In genomic region chr1:92299477-92300125, GRCh38 we compare ENCODE assay signal across 7 cellular contexts. TPM values are rescaled to one million over a fixed set of nuclear protein-coding genes. Genes with fewer than 3 reads are reported as not detected.
DNase-seq lines count a peak whose midpoint lies in the region; ATAC-seq and TF ChIP-seq lines count a peak whose summit lies in the region.

No MANE protein-coding gene starts in this region.

- H3K4me1 Mint-ChIP-seq in GM23338 = peaks cover 14% of the 10 kb centered on the region; the same call in 2 of the 3 replicates

- H4K20me1 ChIP-seq in GM23338 (replicated peaks; ENCODE audit: insufficient read depth) (no peaks in the 10 kb centered on the region), OCI-LY7 (ENCODE audit: insufficient read depth, low read length) (no peaks in the 10 kb centered on the region)

- no peak overlapping the region for H3K27ac ChIP-seq in GM23338 (ENCODE audit: low read depth)
- no peak overlapping the region for H3K27ac ChIP-seq in OCI-LY7 (ENCODE audit: low read depth, low read length, poor library complexity, severe bottlenecking)

- H3K4me1 ChIP-seq in GM23338 (ENCODE audit: insufficient read depth) (no peaks in the 10 kb centered on the region; the same call in 1 of the 2 replicates), OCI-LY7 (ENCODE audit: insufficient read depth, low read length, poor library complexity, severe bottlenecking) (peaks cover 18% of the 10 kb centered on the region), endocrine pancreas (ENCODE audit: control insufficient read depth, insufficient read depth, low read length) (peaks cover 16% of the 10 kb centered on the region), neuron (ENCODE audit: insufficient read depth, low read length) (peaks cover 19% of the 10 kb centered on the region)

- no peaks in the 10 kb centered on the region for H3K9me3 Mint-ChIP-seq in GM23338

- peak overlapping the region; percentile 99 for H3K27ac Mint-ChIP-seq in GM23338

- H3K9ac ChIP-seq in endocrine pancreas (ENCODE audit: control insufficient read depth, insufficient read depth, low read length) = peak overlapping the region; percentile 82

- no peaks in the 10 kb centered on the region for H3F3A ChIP-seq in GM23338 (replicated peaks; ENCODE audit: low read depth)

- BruUV-seq in OCI-LY7 (replicated peaks; lab: Mats Ljungman, UMichigan) = TSS peak; percentile 68

- intact Hi-C loops in OCI-LY7 (cut with micrococcal nuclease; ENCODE audit: unreplicated experiment) = loop anchor here (2.0 to 10.0 kb wide), 3 partner anchors 797 to 1609 kb away; partner anchors contain the start of genes CDC7 and GCLM

- H3K9me2 ChIP-seq in GM23338 (ENCODE audit: insufficient read depth) (no peaks in the 10 kb centered on the region), OCI-LY7 (ENCODE audit: insufficient read depth, low read length) (no peaks in the 10 kb centered on the region)

- POLR2A ChIA-PET in OCI-LY7 (lab: Charles Lee) = interaction anchor here (0.6 to 2.4 kb wide), 2 partner anchors 13 to 18 kb away, joined by 3 to 8 read pairs; no protein-coding TSS in a partner anchor

- peak overlapping the region; percentile 95 for H3K4me3 Mint-ChIP-seq in GM23338

- no peaks in the 10 kb centered on the region for H3K27me3 Mint-ChIP-seq in GM23338 (ENCODE audit: insufficient read depth, low read depth, poor library complexity)

- H3K36me3 ChIP-seq in GM23338 (ENCODE audit: insufficient read depth) (peaks cover 27% of the 10 kb centered on the region), OCI-LY7 (ENCODE audit: insufficient read depth, low read length) (peaks cover 42% of the 10 kb centered on the region), endocrine pancreas (ENCODE audit: control insufficient read depth, insufficient read depth, low read length) (no peaks in the 10 kb centered on the region), neuron (ENCODE audit: insufficient read depth, low read length) (peaks cover 52% of the 10 kb centered on the region)

- H3K4me2 ChIP-seq in GM23338 (peak overlapping the region; percentile 74), OCI-LY7 (ENCODE audit: low read length) (peak overlapping the region; percentile 87)

- H2AFZ ChIP-seq in GM23338 = peak overlapping the region; percentile 76
- peak overlapping the region; percentile 94 for H2AFZ ChIP-seq in OCI-LY7 (ENCODE audit: low read length)
- peak overlapping the region; percentile 84 for H2AFZ ChIP-seq in neuron (ENCODE audit: low read depth, low read length)

- CTCF ChIA-PET in OCI-LY7 (lab: Charles Lee; ENCODE audit: unreplicated experiment) = interaction anchor here (0.6 kb wide), 1 partner anchor 27 kb away, joined by 3 read pairs; no protein-coding TSS in a partner anchor

- DNase-seq in GM23338 (ENCODE audit: low spot score) (no peak), OCI-LY7 (ENCODE audit: low spot score) (peak; percentile 51)

- peaks cover 33% of the 10 kb centered on the region for H3K79me2 ChIP-seq in GM23338 (replicated peaks; ENCODE audit: insufficient read depth)
- H3K79me2 ChIP-seq in OCI-LY7 (ENCODE audit: insufficient read depth, low read depth, low read length) = peaks cover 34% of the 10 kb centered on the region; the same call in 1 of the 2 replicates

- H3K27me3 ChIP-seq in GM23338 (ENCODE audit: insufficient read depth) (no peaks in the 10 kb centered on the region), endocrine pancreas (ENCODE audit: control insufficient read depth, insufficient read depth, low read length) (no peaks in the 10 kb centered on the region), neuron (ENCODE audit: insufficient read depth, low read length) (no peaks in the 10 kb centered on the region)

- H3K4me3 ChIP-seq in GM23338 = peak overlapping the region; percentile 63
- H3K4me3 ChIP-seq in OCI-LY7 (ENCODE audit: low read depth, low read length, poor library complexity, severe bottlenecking) = peak overlapping the region; percentile 88
- H3K4me3 ChIP-seq in endocrine pancreas (ENCODE audit: control insufficient read depth, insufficient read depth, low read length) = peak overlapping the region; percentile 92
- H3K4me3 ChIP-seq in neuron (ENCODE audit: low read length) = peak overlapping the region; percentile 58

- ATAC-seq in GM23338 (peak; percentile 30), HG03432 (IDR thresholded peaks at IDR 0.05; ENCODE audit: unreplicated experiment) (no peak), HG03159 (IDR thresholded peaks at IDR 0.05; ENCODE audit: unreplicated experiment) (no peak), HG03354 (IDR thresholded peaks at IDR 0.05; ENCODE audit: poor library complexity, severe bottlenecking, unreplicated experiment) (no peak)

- peaks cover 43% of the 10 kb centered on the region for H3K36me3 Mint-ChIP-seq in GM23338 (ENCODE audit: low read depth)

- TF ChIP-seq CTCF in GM23338 (conservative IDR thresholded peaks at IDR 0.05; ENCODE audit: low read depth in 2 of 2) (no peak), OCI-LY7 (conservative IDR thresholded peaks at IDR 0.05; ENCODE audit: low read length) (no peak)

- no peaks in the 10 kb centered on the region for H3K9me3 ChIP-seq in OCI-LY7 (ENCODE audit: low read length)
- H3K9me3 ChIP-seq in endocrine pancreas (ENCODE audit: control insufficient read depth, low read length) = no peaks in the 10 kb centered on the region
- no peaks in the 10 kb centered on the region for H3K9me3 ChIP-seq in neuron (ENCODE audit: low read length)

TF ChIP-seq in GM23338, 12 proteins besides CTCF, POLR2A, EP300 and RAD21 (continues in another document):
- TF ChIP-seq EZH2 (IDR thresholded peaks at IDR 0.05; ENCODE audit: low read depth, unreplicated experiment) = no peak
- TF ChIP-seq STAT1 (IDR thresholded peaks at IDR 0.05; ENCODE audit: unreplicated experiment) = no peak
- TF ChIP-seq ZNF462 (CRISPR knock-in tag; IDR thresholded peaks at IDR 0.05) = no peak
- no peak for TF ChIP-seq JUNB (IDR thresholded peaks at IDR 0.05; ENCODE audit: unreplicated experiment)

RNA-seq across cellular contexts. Expression of gene RPAP2, which starts 0.7 kb away (rescaled TPM):
- 17.7 and 30.4 TPM in 2 replicates for total RNA-seq in GM23338 (2014; rRNA removed; shearing (Covaris generic))
- polyA plus RNA-seq in GM23338 (2016; fragmentation: Nextera tagmentation; extraction: Ambion mirVana) = 19.8 and 26.6 TPM in 2 replicates
- 2.2 and 8.6 TPM in 2 replicates for total RNA-seq in OCI-LY7 (2014; rRNA removed; shearing (Covaris generic))
- 20.8 and 21.9 TPM in 2 replicates for total RNA-seq in OCI-LY7 (2022)

RNA-seq across cellular contexts. Expression of gene GLMN, which starts 0.8 kb away (rescaled TPM):
- 30.3 and 36.8 TPM in 2 replicates for total RNA-seq in GM23338 (2014; rRNA removed; shearing (Covaris generic))
- polyA plus RNA-seq in GM23338 (2016; fragmentation: Nextera tagmentation; extraction: Ambion mirVana) = 39.9 and 49.9 TPM in 2 replicates
- 12.4 and 12.6 TPM in 2 replicates for total RNA-seq in OCI-LY7 (2014; rRNA removed; shearing (Covaris generic))
- 14.6 and 15.5 TPM in 2 replicates for total RNA-seq in OCI-LY7 (2022)
